ENCODE assay signal across 11 cellular contexts in genomic region chr5:171312129-171312819, GRCh38. TPM values are rescaled to one million over a fixed set of nuclear protein-coding genes. Genes with fewer than 3 reads are reported as not detected.
DNase-seq lines count a peak whose midpoint lies in the region; ATAC-seq, FAIRE-seq and TF ChIP-seq lines count a peak whose summit lies in the region.
"Had no signal": no experiment of that assay in that cellular context is flagged by ENCODE, and none has a peak within 500 bp of the region (broad histone marks: within the 10 kb centered on the region; RNA-seq: fewer than 3 reads in every experiment).

No MANE protein-coding gene starts in this region.

- H3K4me2 ChIP-seq in neuronal stem cell (ENCODE audit: insufficient read depth, low read length, poor library complexity, severe bottlenecking) = peak overlapping the region; percentile 54

- no peaks in the 10 kb centered on the region for H3K4me1 ChIP-seq in CD8-positive, alpha-beta memory T cell (ENCODE audit: insufficient read depth, low read length)
- H3K4me1 ChIP-seq in endodermal cell (ENCODE audit: control insufficient read depth, insufficient read depth, low read length) (peaks cover 7% of the 10 kb centered on the region), neuronal stem cell (ENCODE audit: control insufficient read depth in 2 of 2, insufficient read depth in 1 of 2, low read depth in 1 of 2, low read length in 2 of 2) (peaks cover 6 to 24% of the 10 kb centered on the region in 2 donors)

- H3K9ac ChIP-seq in endodermal cell (ENCODE audit: extremely low read depth, low read length, poor library complexity, severe bottlenecking) (no peak overlapping the region), neuronal stem cell (ENCODE audit: low read depth, low read length, poor library complexity) (peak overlapping the region; percentile 44)

- H2BK5ac ChIP-seq in neuronal stem cell (ENCODE audit: low read length) = peak overlapping the region; percentile 42

- H3K36me3 ChIP-seq in CD8-positive, alpha-beta memory T cell (ENCODE audit: insufficient read depth, low read length) = no peaks in the 10 kb centered on the region
- H3K36me3 ChIP-seq in endodermal cell (ENCODE audit: control insufficient read depth, insufficient read depth, low read length) = no peaks in the 10 kb centered on the region
- no peaks in the 10 kb centered on the region for H3K36me3 ChIP-seq in neuronal stem cell (replicated peaks in 1 of 2; ENCODE audit: control insufficient read depth in 2 of 2, insufficient read depth in 2 of 2, low read length in 2 of 2)

- H3K79me1 ChIP-seq in neuronal stem cell (ENCODE audit: low read depth, low read length) = no peaks in the 10 kb centered on the region

- H3K4ac ChIP-seq in neuronal stem cell (ENCODE audit: low read length) = no peak overlapping the region

- peak overlapping the region in 5 of 7 donors; percentile 26 to 73 (median 61) for H3K4me3 Mint-ChIP-seq in CD8-positive, alpha-beta memory T cell
- peak overlapping the region; percentile 36 for H3K4me3 Mint-ChIP-seq in endodermal cell
- no peak overlapping the region for H3K4me3 Mint-ChIP-seq in stimulated activated memory B cell treated with anti-CD40 and anti-IgM and Interleukin-4, amounts not matched to agents 10 μg/mL and 1 μg/mL and 100 μg/mL, for 72 hours

- H3K14ac ChIP-seq in neuronal stem cell (ENCODE audit: low read length) = no peak overlapping the region

- peaks cover 58 to 59% of the 10 kb centered on the region in 2 donors for H3K27me3 Mint-ChIP-seq in CD8-positive, alpha-beta memory T cell
- H3K27me3 Mint-ChIP-seq in endodermal cell (ENCODE audit: insufficient read depth) = peaks cover 97% of the 10 kb centered on the region
- H3K27me3 Mint-ChIP-seq in stimulated activated memory B cell treated with anti-CD40 and anti-IgM and Interleukin-4, amounts not matched to agents 10 μg/mL and 1 μg/mL and 100 μg/mL, for 72 hours = peaks cover 89% of the 10 kb centered on the region

- peaks cover 28% of the 10 kb centered on the region for H3K27me3 ChIP-seq in CD8-positive, alpha-beta memory T cell (ENCODE audit: insufficient read depth, low read length, poor library complexity, severe bottlenecking)
- peaks cover 84% of the 10 kb centered on the region for H3K27me3 ChIP-seq in HL-60 (ENCODE audit: insufficient read depth, poor library complexity, severe bottlenecking)
- peaks cover 100% of the 10 kb centered on the region for H3K27me3 ChIP-seq in endodermal cell (ENCODE audit: control insufficient read depth, insufficient read depth, low read length, poor library complexity, severe bottlenecking)
- peaks cover 85 to 100% (median 98%) of the 10 kb centered on the region in 3 experiments for H3K27me3 ChIP-seq in neuronal stem cell (ENCODE audit: control insufficient read depth in 3 of 3, insufficient read depth in 3 of 3, low read depth in 1 of 3, low read length in 3 of 3)

- no peaks in the 10 kb centered on the region for H3K9me3 ChIP-seq in CD8-positive, alpha-beta memory T cell (ENCODE audit: low read length)
- no peaks in the 10 kb centered on the region for H3K9me3 ChIP-seq in endodermal cell (ENCODE audit: control insufficient read depth, low read length)
- peaks cover 0 to 3% of the 10 kb centered on the region in 2 donors for H3K9me3 ChIP-seq in neuronal stem cell (replicated peaks in 1 of 2; ENCODE audit: control insufficient read depth in 2 of 2, insufficient read depth in 1 of 2, low read depth in 1 of 2, low read length in 2 of 2)

- no peak for ATAC-seq in stimulated activated memory B cell treated with anti-CD40 and anti-IgM and Interleukin-4, amounts not matched to agents 10 μg/mL and 1 μg/mL and 100 μg/mL, for 72 hours
- ATAC-seq: sciatic nerve had no signal

- peak overlapping the region; percentile 61 for H2AK5ac ChIP-seq in neuronal stem cell (ENCODE audit: low read depth, low read length)

- FAIRE-seq in urothelium cell line (lab: Jason Lieb, UNC) = no peak
- FAIRE-seq: G401.6 had no signal

- H3K9me3 Mint-ChIP-seq in CD8-positive, alpha-beta memory T cell = peaks cover 0 to 6% (median 0%) of the 10 kb centered on the region in 5 donors
- H3K9me3 Mint-ChIP-seq in endodermal cell = no peaks in the 10 kb centered on the region
- H3K9me3 Mint-ChIP-seq in stimulated activated memory B cell treated with anti-CD40 and anti-IgM and Interleukin-4, amounts not matched to agents 10 μg/mL and 1 μg/mL and 100 μg/mL, for 72 hours = peaks cover 9% of the 10 kb centered on the region

- peak overlapping the region; percentile 85 for H3K23ac ChIP-seq in neuronal stem cell (ENCODE audit: low read depth, low read length, poor library complexity)

- H2BK12ac ChIP-seq in neuronal stem cell (ENCODE audit: low read length) = no peak overlapping the region

- peak overlapping the region; percentile 91 for H2BK120ac ChIP-seq in neuronal stem cell (ENCODE audit: low read depth, low read length)

- 2 to 5% methylated on average over 20 to 66 of the region's 66 CpGs for WGBS in endodermal cell (ENCODE audit: insufficient coverage in 1 of 2, insufficient read length in 1 of 2), 2 experiments
- WGBS in neuronal stem cell (ENCODE audit: extremely low coverage in 2 of 2, insufficient read length in 2 of 2, insufficient replicate concordance in 1 of 2), 2 donors = no CpG with 5 or more reads among the region's 66 CpGs

- DNase-seq in CD8-positive, alpha-beta memory T cell = no peak
- no peak for DNase-seq in HL-60 (ENCODE audit: low read depth in 1 of 2, low spot score in 1 of 2)
- peak; percentile 68 for DNase-seq in endodermal cell
- no peak for DNase-seq in neuronal stem cell (ENCODE audit: low spot score)
- no peak for DNase-seq in urothelium cell line (ENCODE audit: low spot score)
- DNase-seq in RKO (ENCODE audit: low spot score) = no peak
- no peak for DNase-seq in stimulated activated naive CD4-positive, alpha-beta T cell (lab: John Stamatoyannopoulos, UW)

- CTCF ChIA-PET in CD8-positive, alpha-beta memory T cell (lab: Charles Lee) = no interaction called here

- no peak overlapping the region for H2BK15ac ChIP-seq in neuronal stem cell (ENCODE audit: low read length)

- H2AFZ ChIP-seq in neuronal stem cell (ENCODE audit: low read length) = peak overlapping the region; percentile 95

- H3K4me3 ChIP-seq in CD8-positive, alpha-beta memory T cell (ENCODE audit: low read length) = no peak overlapping the region
- H3K4me3 ChIP-seq in HL-60 (replicated peaks; ENCODE audit: insufficient read depth, low read length) (peak overlapping the region; percentile 18), endodermal cell (ENCODE audit: low read length) (peak overlapping the region; percentile 45), neuronal stem cell (ENCODE audit: low read length in 2 of 2) (peak overlapping the region; percentile 29 to 39)

- peak overlapping the region; percentile 76 for H3K18ac ChIP-seq in neuronal stem cell (ENCODE audit: low read length)

- H3K4me1 Mint-ChIP-seq in CD8-positive, alpha-beta memory T cell = peaks cover 25 to 57% (median 29%) of the 10 kb centered on the region in 3 donors
- H3K4me1 Mint-ChIP-seq in endodermal cell = peaks cover 5% of the 10 kb centered on the region
- peaks cover 20% of the 10 kb centered on the region for H3K4me1 Mint-ChIP-seq in stimulated activated memory B cell treated with anti-CD40 and anti-IgM and Interleukin-4, amounts not matched to agents 10 μg/mL and 1 μg/mL and 100 μg/mL, for 72 hours

- peaks cover 0 to 4% (median 0%) of the 10 kb centered on the region in 3 donors for H3K36me3 Mint-ChIP-seq in CD8-positive, alpha-beta memory T cell
- no peaks in the 10 kb centered on the region for H3K36me3 Mint-ChIP-seq in endodermal cell (ENCODE audit: low read depth)
- peaks cover 6% of the 10 kb centered on the region for H3K36me3 Mint-ChIP-seq in stimulated activated memory B cell treated with anti-CD40 and anti-IgM and Interleukin-4, amounts not matched to agents 10 μg/mL and 1 μg/mL and 100 μg/mL, for 72 hours

- POLR2A ChIA-PET in CD8-positive, alpha-beta memory T cell (lab: Charles Lee) = no interaction called here

- H3K27ac Mint-ChIP-seq in CD8-positive, alpha-beta memory T cell = no peak overlapping the region
- no peak overlapping the region for H3K27ac Mint-ChIP-seq in endodermal cell
- no peak overlapping the region for H3K27ac Mint-ChIP-seq in stimulated activated memory B cell treated with anti-CD40 and anti-IgM and Interleukin-4, amounts not matched to agents 10 μg/mL and 1 μg/mL and 100 μg/mL, for 72 hours

- no peak overlapping the region for H3K27ac ChIP-seq in CD8-positive, alpha-beta memory T cell (ENCODE audit: low read depth, low read length)
- no peak overlapping the region for H3K27ac ChIP-seq in HL-60 (replicated peaks)
- H3K27ac ChIP-seq in endodermal cell (ENCODE audit: low read depth, low read length) = no peak overlapping the region
- no peak overlapping the region for H3K27ac ChIP-seq in neuronal stem cell (replicated peaks; ENCODE audit: low read length)

- H4K91ac ChIP-seq in neuronal stem cell (ENCODE audit: low read depth, low read length, poor library complexity) = no peak overlapping the region

- TF ChIP-seq CTCF in HL-60 (IDR thresholded peaks at IDR 0.05; ENCODE audit: insufficient read depth, low read length) (no peak), endodermal cell (conservative IDR thresholded peaks at IDR 0.05) (no peak)

- H4K8ac ChIP-seq in neuronal stem cell (ENCODE audit: low read depth, low read length) = no peak overlapping the region

RNA-seq across cellular contexts. Expression of gene TLX3, which starts 3.2 kb away (rescaled TPM):
- not detected for total RNA-seq in CD8-positive, alpha-beta memory T cell
- not detected for polyA plus RNA-seq in CD8-positive, alpha-beta memory T cell
- total RNA-seq in endodermal cell = not detected
- 13.1 TPM for polyA plus RNA-seq in endodermal cell (2013, experiment 1 of 2)
- 9.2 TPM for polyA plus RNA-seq in endodermal cell (2013, experiment 2 of 2)
- not detected for polyA plus RNA-seq in neuronal stem cell (2013, experiment 1 of 2)
- polyA plus RNA-seq in neuronal stem cell (2013, experiment 2 of 2) = not detected
- total RNA-seq: LHCN-M2, sciatic nerve had no signal
